In the genomic region with DNA sequence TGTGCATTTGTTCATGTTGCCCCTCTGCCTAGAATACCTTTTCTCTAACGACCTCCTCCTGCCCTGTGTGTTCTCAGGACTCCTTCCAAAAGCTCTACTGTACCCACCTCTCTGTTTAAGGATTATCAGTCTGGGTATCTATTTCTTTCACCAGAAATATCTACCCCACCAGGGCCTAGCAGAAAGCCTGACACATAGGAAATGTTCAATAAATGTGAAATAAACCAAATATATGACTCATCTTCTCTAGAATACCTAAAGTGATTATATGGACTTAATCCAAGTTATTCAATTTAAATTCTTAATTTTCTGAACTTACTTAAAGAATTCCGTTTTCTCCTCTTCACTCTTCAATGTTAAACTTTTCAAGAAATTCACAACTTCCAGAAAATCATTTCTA, we compare ENCODE assay signal across 30 cellular contexts.
"Had no signal": no experiment of that assay in that cellular context is flagged by ENCODE, and none has a peak within 500 bp of the region (broad histone marks: within the 10 kb centered on the region; RNA-seq: fewer than 3 reads in every experiment).

No MANE protein-coding gene starts in this region.

- H3K9me3 ChIP-seq: ascending aorta, gastroesophageal sphincter, left ventricle myocardium inferior, ovary, prostate gland, stomach, thyroid gland, upper lobe of left lung, vagina had no signal

- H3K27me3 Mint-ChIP-seq: activated naive CD8-positive, alpha-beta T cell treated with anti-CD3 and anti-CD28 coated beads, Interleukin-2, amount 10 ng/mL, durations not matched to agents 7 days and 5 days; brain; stimulated activated naive B cell treated with anti-CD40 and anti-IgM and Interleukin-4, amounts not matched to agents 10 μg/mL and 1 μg/mL and 100 μg/mL, for 72 hours had no signal

- H3K4me1 ChIP-seq: ascending aorta, gastroesophageal sphincter, left ventricle myocardium inferior, prostate gland, stomach, upper lobe of left lung, vagina had no signal

- H3K27ac ChIP-seq: ascending aorta, cardiac muscle cell, coronary artery, dorsolateral prefrontal cortex, gastroesophageal sphincter, hepatocyte, left ventricle myocardium inferior, ovary, prostate gland, skin epidermis, stomach, thyroid gland, upper lobe of left lung, vagina, WERI-Rb-1 had no signal

- H3K27ac Mint-ChIP-seq: activated naive CD8-positive, alpha-beta T cell treated with anti-CD3 and anti-CD28 coated beads, Interleukin-2, amount 10 ng/mL, durations not matched to agents 7 days and 5 days; brain; stimulated activated naive B cell treated with anti-CD40 and anti-IgM and Interleukin-4, amounts not matched to agents 10 μg/mL and 1 μg/mL and 100 μg/mL, for 72 hours had no signal

- H3K4me2 ChIP-seq: hepatocyte had no signal

- ATAC-seq: activated CD4-positive, CD25-positive, alpha-beta regulatory T cell treated with anti-CD3 and anti-CD28 coated beads, Interleukin-2, amount 50 U/mL, for 24 hours; gastroesophageal sphincter; sciatic nerve; stimulated activated naive B cell treated with anti-CD40 and anti-IgM and Interleukin-4, amounts not matched to agents 10 μg/mL and 1 μg/mL and 100 μg/mL, for 72 hours had no signal

- H3K4me3 Mint-ChIP-seq: activated naive CD8-positive, alpha-beta T cell treated with anti-CD3 and anti-CD28 coated beads, Interleukin-2, amount 10 ng/mL, durations not matched to agents 7 days and 5 days; brain; stimulated activated naive B cell treated with anti-CD40 and anti-IgM and Interleukin-4, amounts not matched to agents 10 μg/mL and 1 μg/mL and 100 μg/mL, for 72 hours had no signal

- H2AFZ ChIP-seq: hepatocyte had no signal

- H3K27me3 ChIP-seq: ascending aorta, cardiac muscle cell, dorsolateral prefrontal cortex, gastroesophageal sphincter, hepatocyte, ovary, stomach, thyroid gland, upper lobe of left lung, vagina had no signal

- DNase-seq: activated CD4-positive, alpha-beta T cell treated with anti-CD3 and anti-CD28 coated beads for 48 hours; activated CD4-positive, alpha-beta T cell treated with anti-CD3 and anti-CD28 coated beads, Interleukin-2, amount 50 U/mL, for 48 hours; activated CD8-positive, alpha-beta memory T cell treated with anti-CD3 and anti-CD28 coated beads for 24 hours; activated effector memory CD4-positive, alpha-beta T cell treated with Interleukin-2 at 50 U/mL for 16 hours; activated naive CD4-positive, alpha-beta T cell treated with Interleukin-2 at 50 U/mL for 16 hours; activated naive CD8-positive, alpha-beta T cell treated with anti-CD3 and anti-CD28 coated beads, Interleukin-2, amount 10 ng/mL, durations not matched to agents 7 days and 5 days; dorsolateral prefrontal cortex; effector memory CD4-positive, alpha-beta T cell; islet precursor cell; left ventricle myocardium inferior; ovary; retina; stimulated activated CD4-positive, alpha-beta T cell treated with anti-CD3 and anti-CD28 coated beads, Interleukin-4, amount 100 ng/mL, for 24 hours; stimulated activated naive B cell treated with anti-CD40 and anti-IgM and Interleukin-4, amounts not matched to agents 10 μg/mL and 1 μg/mL and 100 μg/mL, for 72 hours; stomach; T-helper 9 cell; thyroid gland; upper lobe of left lung; WERI-Rb-1 had no signal

- H3K4me3 ChIP-seq: ascending aorta, cardiac muscle cell, coronary artery, dorsolateral prefrontal cortex, gastroesophageal sphincter, hepatocyte, left ventricle myocardium inferior, ovary, prostate gland, skin epidermis, stomach, thyroid gland, upper lobe of left lung, vagina had no signal

- H3K36me3 ChIP-seq: ovary, WERI-Rb-1 had no signal
